ENCODE assay signal across 2 cellular contexts in the genomic region with DNA sequence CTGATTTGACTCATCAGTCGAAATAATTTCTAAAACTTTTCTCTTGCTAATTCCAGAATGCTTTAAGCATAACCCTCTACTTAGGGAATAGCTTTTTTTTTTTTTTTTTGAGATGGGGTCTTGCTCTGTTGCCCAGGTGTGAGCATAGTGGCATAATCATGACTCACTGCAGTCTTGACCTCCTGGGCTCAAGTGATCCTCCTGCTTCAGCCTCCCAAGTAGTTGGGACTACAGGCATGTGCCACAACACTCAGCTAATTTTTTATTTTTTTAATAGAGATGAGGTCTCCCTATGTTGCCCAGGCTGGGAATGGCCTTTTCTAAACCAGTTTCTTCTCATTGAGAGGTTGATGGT.
TF ChIP-seq lines count a peak whose summit lies in the region.

No MANE protein-coding gene starts in this region.

TF ChIP-seq in SK-N-SH, 30 proteins besides CTCF, POLR2A, EP300 and RAD21 (continued from another document):
- TF ChIP-seq RFX5 (IDR thresholded peaks at IDR 0.05; ENCODE audit: low read length) (no peak), FOXJ3 (CRISPR knock-in tag; IDR thresholded peaks at IDR 0.05) (no peak), NFIC (IDR thresholded peaks at IDR 0.05; ENCODE audit: borderline replicate concordance) (no peak)
TF ChIP-seq in SK-N-SH: peak in this region for 0.

TF ChIP-seq in SK-N-SH treated with all-trans-retinoic acid at 6 μM for 48 hours, 23 proteins besides CTCF, POLR2A, EP300 and RAD21 (continued from another document):
- TF ChIP-seq, protein P1, sequence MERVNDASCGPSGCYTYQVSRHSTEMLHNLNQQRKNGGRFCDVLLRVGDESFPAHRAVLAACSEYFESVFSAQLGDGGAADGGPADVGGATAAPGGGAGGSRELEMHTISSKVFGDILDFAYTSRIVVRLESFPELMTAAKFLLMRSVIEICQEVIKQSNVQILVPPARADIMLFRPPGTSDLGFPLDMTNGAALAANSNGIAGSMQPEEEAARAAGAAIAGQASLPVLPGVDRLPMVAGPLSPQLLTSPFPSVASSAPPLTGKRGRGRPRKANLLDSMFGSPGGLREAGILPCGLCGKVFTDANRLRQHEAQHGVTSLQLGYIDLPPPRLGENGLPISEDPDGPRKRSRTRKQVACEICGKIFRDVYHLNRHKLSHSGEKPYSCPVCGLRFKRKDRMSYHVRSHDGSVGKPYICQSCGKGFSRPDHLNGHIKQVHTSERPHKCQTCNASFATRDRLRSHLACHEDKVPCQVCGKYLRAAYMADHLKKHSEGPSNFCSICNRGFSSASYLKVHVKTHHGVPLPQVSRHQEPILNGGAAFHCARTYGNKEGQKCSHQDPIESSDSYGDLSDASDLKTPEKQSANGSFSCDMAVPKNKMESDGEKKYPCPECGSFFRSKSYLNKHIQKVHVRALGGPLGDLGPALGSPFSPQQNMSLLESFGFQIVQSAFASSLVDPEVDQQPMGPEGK (CRISPR knock-in tag; IDR thresholded peaks at IDR 0.05; ENCODE audit: borderline replicate concordance): no peak
- TF ChIP-seq OSR1 (CRISPR knock-in tag; IDR thresholded peaks at IDR 0.05): no peak
- no peak for TF ChIP-seq GLIS3 (CRISPR knock-in tag; IDR thresholded peaks at IDR 0.05)
- TF ChIP-seq ZFP3 (CRISPR knock-in tag; IDR thresholded peaks at IDR 0.05): no peak
- no peak for TF ChIP-seq TOX (CRISPR knock-in tag; IDR thresholded peaks at IDR 0.05; ENCODE audit: borderline replicate concordance)
- TF ChIP-seq ISL1 (CRISPR knock-in tag; IDR thresholded peaks at IDR 0.05): no peak
TF ChIP-seq in SK-N-SH treated with all-trans-retinoic acid at 6 μM for 48 hours: peak in this region for 0.
